In the genomic region with DNA sequence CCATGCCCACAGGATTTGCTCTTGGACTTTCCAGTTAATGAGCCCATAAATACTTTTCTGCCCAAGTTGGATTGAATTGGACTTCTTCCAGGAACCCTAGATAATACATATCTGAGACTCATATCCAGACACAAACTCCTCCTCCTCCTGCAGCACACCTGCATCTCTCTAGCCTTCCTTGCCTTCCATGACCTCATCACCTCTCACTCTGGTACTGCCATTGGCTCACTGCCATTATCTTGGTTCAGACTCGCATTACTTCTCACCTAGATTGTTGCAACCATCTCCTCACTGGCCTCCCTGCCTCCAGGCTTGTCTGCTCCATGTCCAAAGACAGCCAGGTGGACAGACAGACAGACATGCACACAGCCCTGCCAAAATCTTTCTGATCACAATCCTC, we compare ENCODE assay signal across 40 cellular contexts. TPM values are rescaled to one million over a fixed set of nuclear protein-coding genes. Genes with fewer than 3 reads are reported as not detected.
"Had no signal": no experiment of that assay in that cellular context is flagged by ENCODE, and none has a peak within 500 bp of the region (broad histone marks: within the 10 kb centered on the region; RNA-seq: fewer than 3 reads in every experiment).

No MANE protein-coding gene starts in this region.

- FAIRE-seq: astrocyte, bronchial epithelial cell had no signal

- H3K36me3 Mint-ChIP-seq: activated naive CD4-positive, alpha-beta T cell treated with anti-CD3 and anti-CD28 coated beads, Interleukin-2, amount 10 ng/mL, durations not matched to agents 7 days and 5 days; activated naive CD4-positive, alpha-beta T cell treated with anti-CD3 and anti-CD28 coated beads, Interleukin-2, amount 50 U/mL, for 24 hours; activated naive CD4-positive, alpha-beta T cell treated with anti-CD3 and anti-CD28 coated beads, Interleukin-2, amount 50 U/mL, for 72 hours; activated naive CD8-positive, alpha-beta T cell; activated naive CD8-positive, alpha-beta T cell treated with anti-CD3 and anti-CD28 coated beads for 36 hours; activated naive CD8-positive, alpha-beta T cell treated with anti-CD3 and anti-CD28 coated beads, Interleukin-2, amount 10 ng/mL, durations not matched to agents 7 days and 5 days; brain had no signal

- H3K4me1 ChIP-seq: breast epithelium had no signal

- H3K4me3 ChIP-seq: adrenal gland, ascending aorta, body of pancreas, breast epithelium, cardiac muscle cell had no signal

- H3K36me3 ChIP-seq: adrenal gland, ascending aorta, brain microvascular endothelial cell, breast epithelium, cardiac muscle cell had no signal

- DNase-seq: activated effector memory CD4-positive, alpha-beta T cell treated with anti-CD3 and anti-CD28 coated beads, Interleukin-2, amount 50 U/mL, for 16 hours; activated effector memory CD4-positive, alpha-beta T cell treated with Interleukin-2 at 50 U/mL for 16 hours; activated gamma-delta T cell; activated gamma-delta T cell treated with Interleukin-2 at 50 U/mL for 16 hours; activated naive CD4-positive, alpha-beta T cell; activated naive CD4-positive, alpha-beta T cell treated with anti-CD3 and anti-CD28 coated beads for 36 hours; activated naive CD4-positive, alpha-beta T cell treated with anti-CD3 and anti-CD28 coated beads, Interleukin-2, amount 10 ng/mL, durations not matched to agents 7 days and 5 days; activated naive CD4-positive, alpha-beta T cell treated with anti-CD3 and anti-CD28 coated beads, Interleukin-2, amount 50 U/mL, for 16 hours; activated naive CD4-positive, alpha-beta T cell treated with Interleukin-2 at 50 U/mL for 16 hours; activated naive CD8-positive, alpha-beta T cell treated with anti-CD3 and anti-CD28 coated beads for 36 hours; activated naive CD8-positive, alpha-beta T cell treated with anti-CD3 and anti-CD28 coated beads, Interleukin-2, amount 10 ng/mL, durations not matched to agents 7 days and 5 days; activated naive CD8-positive, alpha-beta T cell treated with anti-CD3 and anti-CD28 coated beads, Interleukin-2, amount 50 U/mL, for 24 hours; activated T-cell treated with anti-CD3 and anti-CD28 coated beads, Interleukin-2, amount 50 U/mL, for 1 hour; activated T-cell treated with anti-CD3 and anti-CD28 coated beads, Interleukin-2, amount 50 U/mL, for 24 hours; activated T-cell treated with anti-CD3 and anti-CD28 coated beads, Interleukin-2, amount 50 U/mL, for 4 hours; activated T-cell treated with anti-CD3 and anti-CD28 coated beads, Interleukin-2, amount 50 U/mL, for 48 hours; activated T-cell treated with anti-CD3 and anti-CD28 coated beads, Interleukin-2, amount 50 U/mL, for 72 hours; adrenal gland; amniotic stem cell; amygdala; anterior cingulate cortex; aorta; body of pancreas; brain microvascular endothelial cell; caudate nucleus; central memory CD4-positive, alpha-beta T cell; cerebellar nuclear complex had no signal

- H3K4me3 Mint-ChIP-seq: activated naive CD4-positive, alpha-beta T cell treated with anti-CD3 and anti-CD28 coated beads for 36 hours; activated naive CD4-positive, alpha-beta T cell treated with anti-CD3 and anti-CD28 coated beads, Interleukin-2, amount 10 ng/mL, durations not matched to agents 7 days and 5 days; activated naive CD4-positive, alpha-beta T cell treated with anti-CD3 and anti-CD28 coated beads, Interleukin-2, amount 50 U/mL, for 24 hours; activated naive CD8-positive, alpha-beta T cell; activated naive CD8-positive, alpha-beta T cell treated with anti-CD3 and anti-CD28 coated beads for 36 hours; activated naive CD8-positive, alpha-beta T cell treated with anti-CD3 and anti-CD28 coated beads, Interleukin-2, amount 10 ng/mL, durations not matched to agents 7 days and 5 days; activated naive CD8-positive, alpha-beta T cell treated with anti-CD3 and anti-CD28 coated beads, Interleukin-2, amount 50 U/mL, for 24 hours; activated T-cell treated with anti-CD3 and anti-CD28 coated beads, Interleukin-2, amount 50 U/mL, for 24 hours; activated T-cell treated with anti-CD3 and anti-CD28 coated beads, Interleukin-2, amount 50 U/mL, for 4 hours; activated T-cell treated with anti-CD3 and anti-CD28 coated beads, Interleukin-2, amount 50 U/mL, for 72 hours; activated T-helper 1 cell treated with anti-CD3 and anti-CD28 coated beads, Interleukin-12 subunit alpha, Interleukin-12 subunit beta, Interleukin-2, Interleukin-4 antibody, amounts not matched to agents 30 ng/mL and 10 ng/mL and 1 ng/mL, durations not matched to agents 14 hours and 24 hours and 36 hours; activated T-helper 17 cell treated with anti-CD3 and anti-CD28 coated beads, Interleukin-2, amount 50 U/mL, for 72 hours; brain; central memory CD8-positive, alpha-beta T cell had no signal

- H3K27ac Mint-ChIP-seq: activated naive CD4-positive, alpha-beta T cell treated with anti-CD3 and anti-CD28 coated beads for 36 hours; activated naive CD4-positive, alpha-beta T cell treated with anti-CD3 and anti-CD28 coated beads, Interleukin-2, amount 10 ng/mL, durations not matched to agents 7 days and 5 days; activated naive CD4-positive, alpha-beta T cell treated with anti-CD3 and anti-CD28 coated beads, Interleukin-2, amount 50 U/mL, for 24 hours; activated naive CD4-positive, alpha-beta T cell treated with anti-CD3 and anti-CD28 coated beads, Interleukin-2, amount 50 U/mL, for 72 hours; activated naive CD8-positive, alpha-beta T cell; activated naive CD8-positive, alpha-beta T cell treated with anti-CD3 and anti-CD28 coated beads for 36 hours; activated naive CD8-positive, alpha-beta T cell treated with anti-CD3 and anti-CD28 coated beads, Interleukin-2, amount 10 ng/mL, durations not matched to agents 7 days and 5 days; activated naive CD8-positive, alpha-beta T cell treated with anti-CD3 and anti-CD28 coated beads, Interleukin-2, amount 50 U/mL, for 24 hours; activated T-cell treated with anti-CD3 and anti-CD28 coated beads, Interleukin-2, amount 50 U/mL, for 24 hours; activated T-cell treated with anti-CD3 and anti-CD28 coated beads, Interleukin-2, amount 50 U/mL, for 72 hours; activated T-helper 1 cell treated with anti-CD3 and anti-CD28 coated beads, Interleukin-12 subunit alpha, Interleukin-12 subunit beta, Interleukin-2, Interleukin-4 antibody, amounts not matched to agents 30 ng/mL and 10 ng/mL and 1 ng/mL, durations not matched to agents 14 hours and 24 hours and 36 hours; activated T-helper 17 cell treated with anti-CD3 and anti-CD28 coated beads, Interleukin-2, amount 50 U/mL, for 72 hours; activated T-helper 2 cell treated with anti-CD3 and anti-CD28 coated beads, Interferon-gamma antibody, Interleukin-2, Interleukin-4, amounts not matched to agents 10 μg/mL and 5 μg/mL and 100 μg/mL, durations not matched to agents 14 hours and 24 hours and 36 hours; brain had no signal

- H3K9me3 ChIP-seq: adrenal gland, ascending aorta, body of pancreas, breast epithelium had no signal

- H3K9me3 Mint-ChIP-seq: activated naive CD4-positive, alpha-beta T cell treated with anti-CD3 and anti-CD28 coated beads, Interleukin-2, amount 50 U/mL, for 24 hours; activated naive CD8-positive, alpha-beta T cell treated with anti-CD3 and anti-CD28 coated beads, Interleukin-2, amount 10 ng/mL, durations not matched to agents 7 days and 5 days had no signal

- H3K27ac ChIP-seq: adrenal gland, ascending aorta, body of pancreas, brain microvascular endothelial cell, breast epithelium, cardiac muscle cell had no signal

- H3K27me3 ChIP-seq: ascending aorta, body of pancreas, breast epithelium had no signal

- H3K4me1 Mint-ChIP-seq: activated naive CD4-positive, alpha-beta T cell treated with anti-CD3 and anti-CD28 coated beads, Interleukin-2, amount 10 ng/mL, durations not matched to agents 7 days and 5 days; activated naive CD4-positive, alpha-beta T cell treated with anti-CD3 and anti-CD28 coated beads, Interleukin-2, amount 50 U/mL, for 24 hours; activated naive CD8-positive, alpha-beta T cell treated with anti-CD3 and anti-CD28 coated beads for 36 hours; activated naive CD8-positive, alpha-beta T cell treated with anti-CD3 and anti-CD28 coated beads, Interleukin-2, amount 10 ng/mL, durations not matched to agents 7 days and 5 days; activated naive CD8-positive, alpha-beta T cell treated with anti-CD3 and anti-CD28 coated beads, Interleukin-2, amount 50 U/mL, for 24 hours; activated T-helper 17 cell treated with anti-CD3 and anti-CD28 coated beads, Interleukin-2, amount 50 U/mL, for 72 hours; brain; central memory CD8-positive, alpha-beta T cell had no signal

- ATAC-seq: activated naive CD4-positive, alpha-beta T cell treated with anti-CD3 and anti-CD28 coated beads, Interleukin-2, amount 50 U/mL, for 72 hours; activated naive CD8-positive, alpha-beta T cell treated with anti-CD3 and anti-CD28 coated beads, Interleukin-2, amount 50 U/mL, for 24 hours; activated T-cell treated with anti-CD3 and anti-CD28 coated beads, Interleukin-2, amount 50 U/mL, for 4 hours; activated T-cell treated with anti-CD3 and anti-CD28 coated beads, Interleukin-2, amount 50 U/mL, for 72 hours; activated T-helper 17 cell treated with anti-CD3 and anti-CD28 coated beads, Interleukin-2, amount 50 U/mL, for 72 hours; body of pancreas had no signal

RNA-seq across cellular contexts. Expression of a gene that starts 4.8 kb away (rescaled TPM):
- total RNA-seq: activated naive CD4-positive, alpha-beta T cell treated with anti-CD3 and anti-CD28 coated beads for 36 hours; activated naive CD4-positive, alpha-beta T cell treated with anti-CD3 and anti-CD28 coated beads, Interleukin-2, amount 50 U/mL, for 72 hours; activated naive CD8-positive, alpha-beta T cell treated with anti-CD3 and anti-CD28 coated beads, Interleukin-2, amount 10 ng/mL, durations not matched to agents 7 days and 5 days; activated T-helper 17 cell treated with anti-CD3 and anti-CD28 coated beads, Interleukin-2, amount 50 U/mL, for 72 hours had no signal
